Comparison of ENCODE assay signal across 26 cellular contexts in genomic region chr4:109412805-109413204, GRCh38.
"Had no signal": no experiment of that assay in that cellular context is flagged by ENCODE, and none has a peak within 500 bp of the region (broad histone marks: within the 10 kb centered on the region; RNA-seq: fewer than 3 reads in every experiment).

No MANE protein-coding gene starts in this region.

- H3K27me3 ChIP-seq: foreskin keratinocyte, sigmoid colon, vagina had no signal

- H3K27ac ChIP-seq: foreskin keratinocyte, lower lobe of right lung, sigmoid colon, vagina had no signal

- H3K9me3 ChIP-seq: lower lobe of right lung, sigmoid colon, vagina had no signal

- DNase-seq: activated CD4-positive, alpha-beta T cell treated with anti-CD3 and anti-CD28 coated beads, Interleukin-2, amount 50 U/mL, for 1 hour; activated CD8-positive, alpha-beta T cell treated with anti-CD3 and anti-CD28 coated beads for 36 hours; activated gamma-delta T cell treated with Interleukin-2 at 50 U/mL for 16 hours; activated naive CD4-positive, alpha-beta T cell treated with anti-CD3 and anti-CD28 coated beads, Interleukin-2, amount 50 U/mL, for 16 hours; activated T-cell treated with anti-CD3 and anti-CD28 coated beads, Interleukin-2, amount 50 U/mL, for 4 hours; central memory CD4-positive, alpha-beta T cell; endodermal cell; foreskin keratinocyte; islet precursor cell; lower lobe of right lung; mesenchymal stem cell; posterior cingulate gyrus; sigmoid colon; stimulated activated CD4-positive, alpha-beta T cell treated with anti-CD3 and anti-CD28 coated beads, Interleukin-1b, Interleukin-23, amount 100 ng/mL, for 48 hours; stimulated activated CD4-positive, alpha-beta T cell treated with anti-CD3 and anti-CD28 coated beads, Interleukin-4, amount 100 ng/mL, for 4 hours; stimulated activated CD8-positive, alpha-beta memory T cell treated with anti-CD3 and anti-CD28 coated beads, Interleukin-4, amount 100 ng/mL, for 48 hours; stimulated activated naive CD8-positive, alpha-beta T cell treated with anti-CD3 and anti-CD28 coated beads, Interleukin-15, amount 100 ng/mL, for 72 hours; T-helper 1 cell; T-helper 9 cell had no signal

- H3K4me3 ChIP-seq: lower lobe of right lung, sigmoid colon, smooth muscle cell, vagina had no signal

- H3K36me3 ChIP-seq: lower lobe of right lung, sigmoid colon, vagina had no signal

- H3K4me2 ChIP-seq: smooth muscle cell had no signal

- H3K4me1 ChIP-seq: lower lobe of right lung, sigmoid colon, vagina had no signal

- ATAC-seq: activated CD8-positive, alpha-beta T cell treated with anti-CD3 and anti-CD28 coated beads for 36 hours; activated T-cell treated with anti-CD3 and anti-CD28 coated beads, Interleukin-2, amount 50 U/mL, for 4 hours; activated T-helper 17 cell treated with anti-CD3 and anti-CD28 coated beads, Interleukin-2, amount 50 U/mL, for 72 hours; esophagus mucosa; foreskin keratinocyte; natural killer cell treated with Interleukin-12 subunit alpha and Interleukin-12 subunit beta and Interleukin-15 and Interleukin-18, amount 100 ng/mL, for 72 hours; stimulated activated memory B cell treated with anti-CD40 and anti-IgM and Interleukin-4, amounts not matched to agents 10 μg/mL and 1 μg/mL and 100 μg/mL, for 72 hours; stimulated activated naive CD8-positive, alpha-beta T cell treated with anti-CD3 and anti-CD28 coated beads, Interleukin-15, amount 100 ng/mL, for 72 hours; WTC11 had no signal
